ENCODE assay signal across 8 cellular contexts in genomic region chr3:197950661-197951029, GRCh38. TPM values are rescaled to one million over a fixed set of nuclear protein-coding genes. Genes with fewer than 3 reads are reported as not detected.
DNase-seq lines count a peak whose midpoint lies in the region; TF ChIP-seq lines count a peak whose summit lies in the region.

No MANE protein-coding gene starts in this region.

- H3K4me3 ChIP-seq in GM12864 (ENCODE audit: low read depth, low read length) (peak overlapping the region; percentile 89), SK-N-MC (peak overlapping the region; percentile 93), fibroblast of mammary gland (ENCODE audit: control insufficient read depth, low read depth, low read length) (peak overlapping the region; percentile 100), sigmoid colon (peak overlapping the region; percentile 52 to 73 (median 58))

- H3K4me1 ChIP-seq in sigmoid colon, result peaks cover 0 to 42% (median 37%) of the 10 kb centered on the region in 4 donors

- TF ChIP-seq CTCF in GM12864 (IDR thresholded peaks at IDR 0.05; ENCODE audit: low read depth, low read length, missing control alignments) (no peak), fibroblast of mammary gland (conservative IDR thresholded peaks at IDR 0.05; ENCODE audit: control insufficient read depth, insufficient read depth, low read depth, low read length) (no peak), sigmoid colon (IDR thresholded peaks at IDR 0.05) (no peak)

- WGBS in sigmoid colon, 2 donors, result 0 to 1% methylated on average over 10 of the region's 10 CpGs

- H3K9ac ChIP-seq in SK-N-MC (ENCODE audit: insufficient read length), result peak overlapping the region; percentile 100

- H3K36me3 ChIP-seq in SK-N-MC (ENCODE audit: insufficient read depth, low read length) (peaks cover 54% of the 10 kb centered on the region), sigmoid colon (peaks cover 24 to 45% (median 32%) of the 10 kb centered on the region in 4 donors)

- TF ChIP-seq EP300 in sigmoid colon (IDR thresholded peaks at IDR 0.05), result no peak

- no peaks in the 10 kb centered on the region for H3K9me3 ChIP-seq in SK-N-MC (ENCODE audit: low read depth, low read length)
- no peaks in the 10 kb centered on the region for H3K9me3 ChIP-seq in sigmoid colon

- intact Hi-C loops in sigmoid colon (cut with DNase I), result loop anchor here (1.0 to 10.0 kb wide), 2 partner anchors 10 to 134 kb away; partner anchors contain the start of gene LMLN

- no peaks in the 10 kb centered on the region for H3K27me3 ChIP-seq in sigmoid colon

- H3K27ac ChIP-seq in SK-N-MC (peak overlapping the region; percentile 98), sigmoid colon (peak overlapping the region; percentile 79 to 92 (median 90))

- TF ChIP-seq POLR2A in sigmoid colon (IDR thresholded peaks at IDR 0.05), result no peak

- DNase-seq in GM12864 (ENCODE audit: low read depth), result no peak
- DNase-seq in SK-N-MC (ENCODE audit: low read depth, low spot score), result no peak
- no peak for DNase-seq in fibroblast of mammary gland (ENCODE audit: low read depth)
- no peak for DNase-seq in sigmoid colon
- no peak for DNase-seq in amniotic stem cell (lab: John Stamatoyannopoulos, UW)
- DNase-seq in SKM-1 (lab: John Stamatoyannopoulos, UW; ENCODE audit: unreplicated experiment), result no peak
- no peak for DNase-seq in retina
- no peak for DNase-seq in NCI-H128 (lab: John Stamatoyannopoulos, UW; ENCODE audit: unreplicated experiment)

RNA-seq across cellular contexts. Expression of gene RPL35A, which starts 0.7 kb away (rescaled TPM):
- 1,000 to 10,000 TPM in 2 of 4 donors, 100 to 1,000 TPM in 2; 603 to 1,719 (median 870) TPM for total RNA-seq in sigmoid colon
- polyA plus RNA-seq in sigmoid colon, result 1,000 to 10,000 TPM; 1,812 to 2,719 (median 1,988) TPM

RNA-seq across cellular contexts. Expression of gene LMLN, which starts 9.4 kb away (rescaled TPM):
- total RNA-seq in sigmoid colon, result 1 to 10 TPM; 3.3 to 7.5 (median 6.9) TPM
- polyA plus RNA-seq in sigmoid colon, result 1 to 10 TPM in 2 of 3 donors, under 1 TPM in 1; 0.23 to 2.3 (median 1.8) TPM
